Comparison of ENCODE assay signal across 24 cellular contexts in the genomic region with DNA sequence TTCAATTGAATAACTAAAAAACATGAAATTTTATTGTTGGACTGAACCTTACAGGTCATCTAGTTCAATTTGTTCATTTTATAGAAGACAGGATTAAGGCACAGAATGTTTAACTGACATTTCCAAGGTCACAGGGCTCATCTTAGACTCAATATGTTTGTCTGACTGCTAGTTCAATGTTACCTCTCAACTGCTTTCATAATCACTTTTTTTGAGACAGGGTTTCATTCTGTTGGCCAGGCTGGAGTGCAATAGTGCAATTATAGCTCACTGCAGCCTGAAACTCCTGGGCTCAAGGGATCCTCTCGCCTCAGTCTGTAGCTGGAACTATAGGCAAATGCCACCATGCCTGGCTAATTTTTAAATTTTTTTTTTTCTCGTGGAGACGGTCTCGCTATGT. TPM values are rescaled to one million over a fixed set of nuclear protein-coding genes. Genes with fewer than 3 reads are reported as not detected.
"Had no signal": no experiment of that assay in that cellular context is flagged by ENCODE, and none has a peak within 500 bp of the region (broad histone marks: within the 10 kb centered on the region; RNA-seq: fewer than 3 reads in every experiment).

No MANE protein-coding gene starts in this region.

- H3K27ac ChIP-seq: ascending aorta, body of pancreas, KMS-11, PC-9 had no signal

- H3K4me3 ChIP-seq: ascending aorta, body of pancreas, MG63, PC-9 had no signal

- DNase-seq: activated CD4-positive, alpha-beta T cell treated with anti-CD3 and anti-CD28 coated beads for 4 hours; activated CD4-positive, alpha-beta T cell treated with anti-CD3 and anti-CD28 coated beads, Interleukin-2, amount 50 U/mL, for 4 hours; activated CD8-positive, alpha-beta memory T cell treated with anti-CD3 and anti-CD28 coated beads, Interleukin-2, amount 50 U/mL, for 48 hours; activated CD8-positive, alpha-beta T cell treated with anti-CD3 and anti-CD28 coated beads, Interleukin-2, amount 10 ng/mL, durations not matched to agents 7 days and 5 days; activated effector memory CD4-positive, alpha-beta T cell treated with Interleukin-2 at 50 U/mL for 16 hours; activated naive CD4-positive, alpha-beta T cell; activated T-cell treated with anti-CD3 and anti-CD28 coated beads, Interleukin-2, amount 50 U/mL, for 1 hour; amniotic stem cell; body of pancreas; central memory CD4-positive, alpha-beta T cell; MG63; NCI-H1417 treated with DMSO at 0.1 percent for 48 hours; NCI-H1694; NCI-H2107; NCI-H345; NCI-H510A; NCI-H526 treated with DMSO at 0.1 percent for 48 hours; PC-9; SHP77 treated with DMSO at 0.1 percent for 48 hours; T-cell had no signal

- H3K4me1 ChIP-seq: body of pancreas had no signal

- H3K4me2 ChIP-seq: KMS-11, PC-9 had no signal

- H3K36me3 ChIP-seq: ascending aorta, MG63 had no signal

- H3K9ac ChIP-seq: KMS-11 had no signal

- H3K27me3 ChIP-seq: ascending aorta, body of pancreas, MG63 had no signal

- H2AFZ ChIP-seq: PC-9 had no signal

- H3K9me3 ChIP-seq: ascending aorta, body of pancreas, MG63 had no signal

RNA-seq across cellular contexts. Expression of a gene that starts 30.0 kb away (rescaled TPM):
- total RNA-seq: ascending aorta, body of pancreas, bronchial epithelial cell, chondrocyte, PC-9 had no signal

RNA-seq across cellular contexts. Expression of a gene that starts 54.1 kb away (rescaled TPM):
- total RNA-seq: bronchial epithelial cell, chondrocyte, PC-9 had no signal
